ENCODE assay signal across 17 cellular contexts in the genomic region with DNA sequence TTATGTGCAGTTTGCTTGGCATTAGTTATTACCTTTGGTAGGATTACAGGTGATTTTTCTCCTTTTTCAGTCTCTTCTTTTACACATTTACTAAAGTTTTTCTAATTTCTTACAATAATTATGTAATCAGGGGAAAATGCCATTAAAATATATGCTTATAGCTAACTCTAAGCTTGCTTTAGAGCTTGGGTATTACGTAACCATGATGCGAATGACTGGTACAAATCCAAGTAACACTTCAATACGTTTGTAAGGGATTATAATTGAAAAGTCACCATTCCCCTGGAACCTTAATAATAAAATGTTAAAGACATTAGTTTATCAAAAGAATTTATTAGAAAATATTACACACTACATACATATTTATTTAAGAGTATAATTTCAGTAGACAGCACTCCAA.
"Had no signal": no experiment of that assay in that cellular context is flagged by ENCODE, and none has a peak within 500 bp of the region (broad histone marks: within the 10 kb centered on the region; RNA-seq: fewer than 3 reads in every experiment).

No MANE protein-coding gene starts in this region.

- H3K4me1 ChIP-seq: left ventricle myocardium inferior, lower lobe of right lung, sigmoid colon, stomach, transverse colon had no signal

- H3K9me3 ChIP-seq: left ventricle myocardium inferior, lower lobe of right lung, sigmoid colon, stomach, thoracic aorta, transverse colon had no signal

- ATAC-seq: gastroesophageal sphincter, left cardiac atrium, lower lobe of right lung, natural killer cell had no signal

- DNase-seq: glutamatergic neuron; kidney; left cardiac atrium; left ventricle myocardium inferior; lower lobe of right lung; natural killer cell; posterior cingulate gyrus; sigmoid colon; small intestine; stimulated activated CD4-positive, alpha-beta T cell treated with anti-CD3 and anti-CD28 coated beads, Interleukin-12 subunit alpha, Interleukin-12 subunit beta, amount 100 ng/mL, for 4 hours; stimulated activated naive CD4-positive, alpha-beta T cell; stomach; substantia nigra; transverse colon had no signal

- H3K27me3 ChIP-seq: gastroesophageal sphincter, sigmoid colon, stomach, transverse colon had no signal

- H3K4me3 ChIP-seq: gastroesophageal sphincter, left ventricle myocardium inferior, lower lobe of right lung, sigmoid colon, stomach, thoracic aorta, transverse colon had no signal

- H3K27ac ChIP-seq: gastroesophageal sphincter, left ventricle myocardium inferior, lower lobe of right lung, sigmoid colon, stomach, thoracic aorta, transverse colon had no signal

- FAIRE-seq: colon, kidney had no signal
